Comparison of ENCODE assay signal across 36 cellular contexts in genomic region chr20:3647418-3647817, GRCh38. TPM values are rescaled to one million over a fixed set of nuclear protein-coding genes. Genes with fewer than 3 reads are reported as not detected.
"Had no signal": no experiment of that assay in that cellular context is flagged by ENCODE, and none has a peak within 500 bp of the region (broad histone marks: within the 10 kb centered on the region; RNA-seq: fewer than 3 reads in every experiment).

No MANE protein-coding gene starts in this region.

- H3K27ac ChIP-seq: coronary artery, esophagus muscularis mucosa, foreskin keratinocyte, gastroesophageal sphincter, heart left ventricle, hepatocyte, left lung, neutrophil, pancreas, right lobe of liver, suprapubic skin, vagina had no signal

- H3K9me3 Mint-ChIP-seq: natural killer cell; stimulated activated naive B cell treated with anti-CD40 and anti-IgM and Interleukin-4, amounts not matched to agents 10 μg/mL and 1 μg/mL and 100 μg/mL, for 72 hours; stimulated activated naive CD8-positive, alpha-beta T cell treated with anti-CD3 and anti-CD28 coated beads, Interleukin-15, Interleukin-2, amounts not matched to agents 100 ng/mL and 50 ng/mL, for 24 hours had no signal

- H2AFZ ChIP-seq: hepatocyte had no signal

- H3K27me3 Mint-ChIP-seq: stimulated activated naive B cell treated with anti-CD40 and anti-IgM and Interleukin-4, amounts not matched to agents 10 μg/mL and 1 μg/mL and 100 μg/mL, for 72 hours; stimulated activated naive CD8-positive, alpha-beta T cell treated with anti-CD3 and anti-CD28 coated beads, Interleukin-15, Interleukin-2, amounts not matched to agents 100 ng/mL and 50 ng/mL, for 24 hours had no signal

- DNase-seq: dermis blood vessel endothelial cell; effector memory CD4-positive, alpha-beta T cell; foreskin keratinocyte; heart left ventricle; left cardiac atrium; left lung; natural killer cell; pancreas; retina; small intestine; stimulated activated CD4-positive, alpha-beta T cell treated with anti-CD3 and anti-CD28 coated beads, Interleukin-15, amount 100 ng/mL, for 24 hours; stimulated activated CD4-positive, alpha-beta T cell treated with anti-CD3 and anti-CD28 coated beads, Interleukin-2, amount 100 ng/mL, for 48 hours; stimulated activated naive B cell treated with anti-CD40 and anti-IgM and Interleukin-4, amounts not matched to agents 10 μg/mL and 1 μg/mL and 100 μg/mL, for 72 hours; trophoblast cell had no signal

- H3K79me2 ChIP-seq: hepatocyte had no signal

- H3K27me3 ChIP-seq: esophagus muscularis mucosa, foreskin keratinocyte, gastroesophageal sphincter, heart left ventricle, hepatocyte, left lung, neutrophil, pancreas, right lobe of liver, suprapubic skin, vagina had no signal

- H3K27ac Mint-ChIP-seq: natural killer cell; stimulated activated naive B cell treated with anti-CD40 and anti-IgM and Interleukin-4, amounts not matched to agents 10 μg/mL and 1 μg/mL and 100 μg/mL, for 72 hours; stimulated activated naive CD8-positive, alpha-beta T cell treated with anti-CD3 and anti-CD28 coated beads, Interleukin-15, Interleukin-2, amounts not matched to agents 100 ng/mL and 50 ng/mL, for 24 hours had no signal

- H3K4me3 ChIP-seq: coronary artery, esophagus muscularis mucosa, gastroesophageal sphincter, heart left ventricle, hepatocyte, left lung, pancreas, right lobe of liver, suprapubic skin, vagina had no signal

- H3K4me1 ChIP-seq: foreskin keratinocyte, gastroesophageal sphincter, heart left ventricle, left lung, right lobe of liver, suprapubic skin, vagina had no signal

- ATAC-seq: foreskin keratinocyte; gastroesophageal sphincter; heart left ventricle; left cardiac atrium; left lung; natural killer cell; pancreas; right lobe of liver; stimulated activated naive B cell treated with anti-CD40 and anti-IgM and Interleukin-4, amounts not matched to agents 10 μg/mL and 1 μg/mL and 100 μg/mL, for 72 hours had no signal

- H3K9me3 ChIP-seq: esophagus muscularis mucosa, gastroesophageal sphincter, heart left ventricle, left lung, neutrophil, pancreas, right lobe of liver, suprapubic skin, vagina had no signal

- H3K4me3 Mint-ChIP-seq: natural killer cell; stimulated activated naive B cell treated with anti-CD40 and anti-IgM and Interleukin-4, amounts not matched to agents 10 μg/mL and 1 μg/mL and 100 μg/mL, for 72 hours; stimulated activated naive CD8-positive, alpha-beta T cell treated with anti-CD3 and anti-CD28 coated beads, Interleukin-15, Interleukin-2, amounts not matched to agents 100 ng/mL and 50 ng/mL, for 24 hours had no signal

- H3K4me2 ChIP-seq: hepatocyte had no signal

RNA-seq across cellular contexts. Expression of gene GFRA4, which starts 15.8 kb away (rescaled TPM):
- total RNA-seq: dermis blood vessel endothelial cell, endothelial cell of umbilical vein, epithelial cell of proximal tubule, esophagus muscularis mucosa, fibroblast of lung, foreskin keratinocyte, gastroesophageal sphincter, heart left ventricle, hepatocyte, kidney epithelial cell, left cardiac atrium, left lung, lower leg skin, lung microvascular endothelial cell, mesenteric fat pad, mononuclear cell, natural killer cell, omental fat pad, pancreas, posterior vena cava, pulmonary artery endothelial cell, right lobe of liver, suprapubic skin, ureter, vagina had no signal
- polyA plus RNA-seq: endothelial cell of umbilical vein, fibroblast of lung, foreskin keratinocyte, heart left ventricle, hepatocyte, neural cell, pancreas, small intestine had no signal

RNA-seq across cellular contexts. Expression of gene ADAM33, which starts 34.4 kb away (rescaled TPM):
- total RNA-seq: epithelial cell of proximal tubule, foreskin keratinocyte, natural killer cell, pulmonary artery endothelial cell had no signal
- polyA plus RNA-seq: foreskin keratinocyte, neural cell had no signal
